ENCODE assay signal across 19 cellular contexts in genomic region chr7:154743211-154743610, GRCh38.
DNase-seq lines count a peak whose midpoint lies in the region; ATAC-seq and TF ChIP-seq lines count a peak whose summit lies in the region.
"Had no signal": no experiment of that assay in that cellular context is flagged by ENCODE, and none has a peak within 500 bp of the region (broad histone marks: within the 10 kb centered on the region; RNA-seq: fewer than 3 reads in every experiment).

No MANE protein-coding gene starts in this region.

- DNase-seq in NCI-H345 treated with DMSO at 0.1 percent for 48 hours (lab: John Stamatoyannopoulos, UW; ENCODE audit: unreplicated experiment) (peak; percentile 9), NCI-H345 (lab: John Stamatoyannopoulos, UW) (no peak), middle frontal gyrus (ENCODE audit: extremely low spot score, low spot score) (peak; percentile 27), GM10248 (ENCODE audit: extremely low spot score) (no peak)
- DNase-seq: BE2C; CD4-positive, CD25-positive, alpha-beta regulatory T cell; COR-L47; DMS 273 treated with DMSO at 0.1 percent for 48 hours; DND-41; MM.1S; NCI-H1092; NCI-H1436 treated with DMSO at 0.1 percent for 48 hours; NCI-H2081; NCI-H524; NCI-H82; PC-9 had no signal

- H3K27ac ChIP-seq in cingulate gyrus (ENCODE audit: low read depth, low read length): peak overlapping the region; percentile 71
- H3K27ac ChIP-seq: PC-9 had no signal

- POLR2A ChIA-PET in GM10248 (lab: Yijun Ruan, JAX): no interaction called here

- TF ChIP-seq CTCF in GM10248 (IDR thresholded peaks at IDR 0.05; ENCODE audit: control extremely low read depth, extremely low read depth, low read depth, missing control alignments): no peak

- ATAC-seq in HG03108 (IDR thresholded peaks at IDR 0.05; ENCODE audit: unreplicated experiment): no peak
- no peak for ATAC-seq in GM18520 (IDR thresholded peaks at IDR 0.05; ENCODE audit: unreplicated experiment)

- CTCF ChIA-PET in GM10248 (lab: Yijun Ruan, JAX): interaction anchor here (1.5 kb wide), 1 partner anchor 11 kb away, joined by 5 read pairs; no protein-coding TSS in a partner anchor

Comparison
In these comparisons a context has a peak if more than half of its experiments do, and no peak if none do; other contexts are left out.
1. DNase-seq: peak in NCI-H345 treated with DMSO at 0.1 percent for 48 hours (single experiment) and middle frontal gyrus (single experiment); none in NCI-H345 (single experiment) and GM10248 (single experiment).